In the genomic region with DNA sequence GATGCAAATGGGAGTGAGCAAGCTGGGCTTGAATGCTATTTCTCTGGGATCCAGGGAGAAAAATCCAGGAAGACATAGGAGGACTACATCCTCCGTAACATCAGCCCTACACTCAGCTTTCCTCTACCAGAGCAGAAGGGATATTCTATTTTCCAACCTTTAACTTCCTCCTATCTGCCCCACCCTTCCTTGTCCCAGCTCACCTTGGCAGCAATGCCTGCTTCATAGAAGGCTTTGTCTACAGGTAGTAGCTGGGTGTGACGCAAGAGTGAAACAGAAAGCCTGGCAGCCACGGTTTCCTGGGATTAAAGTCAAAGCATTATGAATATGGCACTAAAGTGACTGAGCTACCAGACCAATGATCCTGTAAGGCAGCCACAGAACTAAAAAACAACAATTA, we compare ENCODE assay signal across 13 cellular contexts. TPM values are rescaled to one million over a fixed set of nuclear protein-coding genes. Genes with fewer than 3 reads are reported as not detected.
A peak's percentile ranks its signal among the peaks of the same experiment; 100 is the strongest.
DNase-seq lines count a peak whose midpoint lies in the region; ATAC-seq and TF ChIP-seq lines count a peak whose summit lies in the region.
"Had no signal": no experiment of that assay in that cellular context is flagged by ENCODE, and none has a peak within 500 bp of the region (broad histone marks: within the 10 kb centered on the region; RNA-seq: fewer than 3 reads in every experiment).

No MANE protein-coding gene starts in this region.

- peak; percentile 86 for ATAC-seq in mucosa of descending colon
- no peak for ATAC-seq in GM19351 (IDR thresholded peaks at IDR 0.05; ENCODE audit: unreplicated experiment)
- no peak for ATAC-seq in GM18505 (IDR thresholded peaks at IDR 0.05; ENCODE audit: unreplicated experiment)

- TF ChIP-seq CTCF in LNCaP clone FGC (IDR thresholded peaks at IDR 0.05; ENCODE audit: control insufficient read depth, extremely low read depth, insufficient read depth) (no peak), MCF 10A (IDR thresholded peaks at IDR 0.05; ENCODE audit: unreplicated experiment) (no peak), mucosa of descending colon (IDR thresholded peaks at IDR 0.05) (no peak)

- peaks cover 9% of the 10 kb centered on the region for H3K4me1 Mint-ChIP-seq in MCF 10A (ENCODE audit: insufficient read depth, unreplicated experiment)
- H3K4me1 Mint-ChIP-seq: brain had no signal

- no peak overlapping the region for H3K27ac Mint-ChIP-seq in MCF 10A (ENCODE audit: low read depth, unreplicated experiment)
- H3K27ac Mint-ChIP-seq: stimulated activated naive CD8-positive, alpha-beta T cell treated with anti-CD3 and anti-CD28 coated beads, Interleukin-15, Interleukin-2, amounts not matched to agents 100 ng/mL and 50 ng/mL, for 24 hours had no signal

- H3K36me3 ChIP-seq in mucosa of descending colon (ENCODE audit: low read depth): no peaks in the 10 kb centered on the region

- no peak for TF ChIP-seq POLR2A in GM18505 (IDR thresholded peaks at IDR 0.05; ENCODE audit: borderline replicate concordance, extremely low read depth, insufficient read depth, insufficient read length)

- H3K9me3 ChIP-seq in mucosa of descending colon: no peaks in the 10 kb centered on the region

- BruUV-seq in MCF 10A (replicated peaks; lab: Mats Ljungman, UMichigan): no TSS peak

- no peaks in the 10 kb centered on the region for H3K27me3 Mint-ChIP-seq in MCF 10A (ENCODE audit: insufficient read depth, unreplicated experiment)
- H3K27me3 Mint-ChIP-seq: brain; stimulated activated naive CD8-positive, alpha-beta T cell treated with anti-CD3 and anti-CD28 coated beads, Interleukin-15, Interleukin-2, amounts not matched to agents 100 ng/mL and 50 ng/mL, for 24 hours had no signal

- CTCF ChIA-PET in MCF 10A (lab: Yijun Ruan, JAX): interaction anchor here (0.5 to 1.4 kb wide), 4 partner anchors 21 to 77 kb away, joined by 3 to 5 read pairs (median 4); no protein-coding TSS in a partner anchor

- H3K4me3 Mint-ChIP-seq in MCF 10A (ENCODE audit: unreplicated experiment): no peak overlapping the region
- H3K4me3 Mint-ChIP-seq: stimulated activated naive CD8-positive, alpha-beta T cell treated with anti-CD3 and anti-CD28 coated beads, Interleukin-15, Interleukin-2, amounts not matched to agents 100 ng/mL and 50 ng/mL, for 24 hours; T-helper 1 cell treated with Interleukin-12 subunit alpha and Interleukin-12 subunit beta and Interleukin-4 antibody, amounts not matched to agents 30 μg/mL and 1 μg/mL, for 36 hours had no signal

- H3K4me3 ChIP-seq in LNCaP clone FGC (ENCODE audit: low read depth, low read length) (no peak overlapping the region), mucosa of descending colon (no peak overlapping the region)

- H3K36me3 Mint-ChIP-seq in MCF 10A (ENCODE audit: insufficient read depth, unreplicated experiment): peaks cover 53% of the 10 kb centered on the region

- peaks cover 27% of the 10 kb centered on the region for H3K4me1 ChIP-seq in mucosa of descending colon (ENCODE audit: low read depth)

- POLR2A ChIA-PET in MCF 10A (lab: Yijun Ruan, JAX): interaction anchor here (0.8 to 5.2 kb wide), 13 partner anchors 10 to 218 kb away, joined by 3 to 51 read pairs (median 5); partner anchors contain the start of genes CCDC121, EIF2B4, GPN1 and NRBP1

- no peaks in the 10 kb centered on the region for H3K9me3 Mint-ChIP-seq in MCF 10A (ENCODE audit: unreplicated experiment)
- H3K9me3 Mint-ChIP-seq: brain; stimulated activated naive CD8-positive, alpha-beta T cell treated with anti-CD3 and anti-CD28 coated beads, Interleukin-15, Interleukin-2, amounts not matched to agents 100 ng/mL and 50 ng/mL, for 24 hours; T-helper 1 cell treated with Interleukin-12 subunit alpha and Interleukin-12 subunit beta and Interleukin-4 antibody, amounts not matched to agents 30 μg/mL and 1 μg/mL, for 36 hours had no signal

- DNase-seq in DMS153 (lab: John Stamatoyannopoulos, UW): peak; percentile 91
- peak; percentile 67 for DNase-seq in LNCaP clone FGC (ENCODE audit: low read depth)
- peak; percentile 88 for DNase-seq in MCF 10A (ENCODE audit: unreplicated experiment)
- peak; percentile 76 to 90 (median 85) for DNase-seq in mucosa of descending colon
- no peak for DNase-seq in DMS79 treated with DMSO at 0.1 percent for 48 hours (lab: John Stamatoyannopoulos, UW)
- no peak for DNase-seq in cortex of kidney (lab: John Stamatoyannopoulos, UW)
- DNase-seq: mesendoderm; stimulated activated CD4-positive, alpha-beta T cell treated with anti-CD3 and anti-CD28 coated beads, Interleukin-4, amount 100 ng/mL, for 4 hours had no signal

- intact Hi-C loops in MCF 10A (cut with micrococcal nuclease) (no loop called here), mucosa of descending colon (cut with DNase I, micrococcal nuclease) (no loop called here)

RNA-seq across cellular contexts. Expression of gene KRTCAP3, which starts 3.9 kb away (rescaled TPM):
- total RNA-seq in MCF 10A (2022): 4.1 and 6.9 TPM in 2 replicates
- total RNA-seq in mucosa of descending colon: 10 to 100 TPM; 43.9 to 93.4 (median 85.1) TPM

RNA-seq across cellular contexts. Expression of gene NRBP1, which starts 17.6 kb away (rescaled TPM):
- 79.5 and 97.3 TPM in 2 replicates for total RNA-seq in MCF 10A (2022)
- 100 to 1,000 TPM in 1 of 3 donors, 10 to 100 TPM in 2; 68.4 to 104 (median 87.6) TPM for total RNA-seq in mucosa of descending colon

RNA-seq across cellular contexts. Expression of gene PPM1G, which starts 36.7 kb away (rescaled TPM):
- total RNA-seq in MCF 10A (2022) (85.7 and 123 TPM in 2 replicates), mucosa of descending colon (10 to 100 TPM; 53.4 to 64.1 (median 59.6) TPM)

RNA-seq across cellular contexts. Expression of gene IFT172, which starts 43.5 kb away (rescaled TPM):
- total RNA-seq in MCF 10A (2022) (20.6 and 22.3 TPM in 2 replicates), mucosa of descending colon (10 to 100 TPM; 54.4 to 93.7 (median 62.4) TPM)

RNA-seq across cellular contexts. Expression of gene FNDC4, which starts 48.9 kb away (rescaled TPM):
- 0.79 and 1.1 TPM in 2 replicates for total RNA-seq in MCF 10A (2022)
- total RNA-seq in mucosa of descending colon: 1 to 10 TPM in 2 of 3 donors, under 1 TPM in 1; 0.64 to 3.1 (median 1.7) TPM

Comparison
In these comparisons a context has a peak if more than half of its experiments do, and no peak if none do; other contexts are left out.
1. DNase-seq: peak in DMS153 (single experiment), LNCaP clone FGC (single experiment), MCF 10A (single experiment) and mucosa of descending colon (3 of 3); none in DMS79 treated with DMSO at 0.1 percent for 48 hours (single experiment) and cortex of kidney (single experiment).